ENCODE assay signal across 19 cellular contexts in the genomic region with DNA sequence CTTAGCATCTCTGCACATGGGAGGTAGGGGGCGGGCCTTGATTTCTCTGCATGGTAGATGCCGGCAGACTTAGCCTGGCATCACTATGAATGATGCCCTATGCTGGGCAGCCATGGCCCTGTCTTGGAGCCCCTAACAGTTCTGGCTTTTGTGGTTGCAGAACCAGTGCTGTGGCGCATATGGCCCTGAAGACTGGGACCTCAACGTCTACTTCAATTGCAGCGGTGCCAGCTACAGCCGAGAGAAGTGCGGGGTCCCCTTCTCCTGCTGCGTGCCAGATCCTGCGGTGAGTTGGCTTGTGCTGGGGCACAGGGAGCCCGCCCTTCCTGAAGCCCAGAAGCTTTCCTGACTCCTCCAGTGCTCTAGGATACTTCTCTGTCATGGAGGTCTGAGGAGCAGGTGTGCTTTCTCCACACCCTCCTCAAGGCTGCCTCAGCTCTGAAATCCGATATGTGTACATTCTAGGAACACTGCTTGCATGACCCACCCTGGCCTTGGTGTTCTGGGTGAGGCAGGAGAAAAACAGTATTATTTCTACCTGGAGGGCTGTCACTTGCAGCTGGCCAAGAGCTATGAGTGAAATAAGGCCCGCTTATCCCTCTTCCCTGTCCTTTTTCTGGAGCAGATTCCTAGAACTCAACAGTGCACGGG. TPM values are rescaled to one million over a fixed set of nuclear protein-coding genes. Genes with fewer than 3 reads are reported as not detected.
DNase-seq lines count a peak whose midpoint lies in the region; ATAC-seq and TF ChIP-seq lines count a peak whose summit lies in the region.
"Had no signal": no experiment of that assay in that cellular context is flagged by ENCODE, and none has a peak within 500 bp of the region (broad histone marks: within the 10 kb centered on the region; RNA-seq: fewer than 3 reads in every experiment).

No MANE protein-coding gene starts in this region.

- TF ChIP-seq CTCF in ovary (IDR thresholded peaks at IDR 0.05): no peak

- H3K36me3 ChIP-seq in aorta (ENCODE audit: control insufficient read depth in 1 of 2, insufficient read depth in 2 of 2, low read length in 1 of 2) (peaks cover 0 to 9% of the 10 kb centered on the region in 2 donors), ovary (no peaks in the 10 kb centered on the region)

- H3K9me3 Mint-ChIP-seq in stimulated activated naive CD8-positive, alpha-beta T cell treated with anti-CD3 and anti-CD28 coated beads, Interleukin-15, Interleukin-2, amounts not matched to agents 100 ng/mL and 50 ng/mL, for 24 hours: no peaks in the 10 kb centered on the region
- H3K9me3 Mint-ChIP-seq in activated CD8-positive, alpha-beta T cell treated with anti-CD3 and anti-CD28 coated beads, Interleukin-2, amount 10 ng/mL, durations not matched to agents 7 days and 5 days (ENCODE audit: insufficient read depth): no peaks in the 10 kb centered on the region
- no peaks in the 10 kb centered on the region for H3K9me3 Mint-ChIP-seq in naive B cell

- TF ChIP-seq EP300 in ovary (IDR thresholded peaks at IDR 0.05): no peak

- POLR2A ChIA-PET in activated CD8-positive, alpha-beta T cell treated with anti-CD3 and anti-CD28 coated beads, Interleukin-2, amount 10 ng/mL, durations not matched to agents 7 days and 5 days (lab: Charles Lee): interaction anchor here (0.7 to 1.7 kb wide), 6 partner anchors 13 to 68 kb away, joined by 4 to 8 read pairs (median 4); no protein-coding TSS in a partner anchor

- TF ChIP-seq POLR2A in ovary (IDR thresholded peaks at IDR 0.05): no peak

- CTCF ChIA-PET in activated CD8-positive, alpha-beta T cell treated with anti-CD3 and anti-CD28 coated beads, Interleukin-2, amount 10 ng/mL, durations not matched to agents 7 days and 5 days (lab: Charles Lee): interaction anchor here (1.0 to 22.0 kb wide), 17 partner anchors 8 to 151 kb away, joined by 3 to 1113 read pairs (median 8); partner anchors contain the start of genes PRXL2A and TSPAN14

- H3K4me3 ChIP-seq in aorta (ENCODE audit: low read length in 2 of 2) (no peak overlapping the region), ovary (no peak overlapping the region)
- H3K4me3 ChIP-seq: Peyer's patch, transverse colon had no signal

- ATAC-seq in stimulated activated naive CD8-positive, alpha-beta T cell treated with anti-CD3 and anti-CD28 coated beads, Interleukin-15, Interleukin-2, amounts not matched to agents 100 U/mL and 50 U/mL, for 24 hours: no peak
- peak; percentile 32 for ATAC-seq in activated CD8-positive, alpha-beta T cell treated with anti-CD3 and anti-CD28 coated beads, Interleukin-2, amount 10 ng/mL, durations not matched to agents 7 days and 5 days
- ATAC-seq in naive B cell (ENCODE audit: low read depth in 2 of 2): no peak
- ATAC-seq in aorta (ENCODE audit: low FRiP score): no peak

- DNase-seq in stimulated activated naive CD8-positive, alpha-beta T cell treated with anti-CD3 and anti-CD28 coated beads, Interleukin-15, Interleukin-2, amounts not matched to agents 100 U/mL and 50 U/mL, for 24 hours: no peak
- DNase-seq in activated CD8-positive, alpha-beta T cell treated with anti-CD3 and anti-CD28 coated beads, Interleukin-2, amount 10 ng/mL, durations not matched to agents 7 days and 5 days: no peak
- DNase-seq in naive B cell (no peak), aorta (peak; percentile 38 to 55), hippocampal formation (lab: John Stamatoyannopoulos, UW) (no peak), ovary (no peak)
- no peak for DNase-seq in stimulated activated CD4-positive, alpha-beta T cell treated with anti-CD3 and anti-CD28 coated beads, Interleukin-12 subunit alpha, Interleukin-12 subunit beta, amount 100 ng/mL, for 4 hours
- DNase-seq: activated CD4-positive, CD25-positive, alpha-beta regulatory T cell treated with anti-CD3 and anti-CD28 coated beads, Interleukin-2, amount 50 U/mL, for 72 hours; activated gamma-delta T cell treated with Interleukin-2 at 50 U/mL for 16 hours; cerebellar nuclear complex; islet precursor cell; NCI-H187; NCI-H774; transverse colon had no signal

- peaks cover 33% of the 10 kb centered on the region for H3K4me1 Mint-ChIP-seq in stimulated activated naive CD8-positive, alpha-beta T cell treated with anti-CD3 and anti-CD28 coated beads, Interleukin-15, Interleukin-2, amounts not matched to agents 100 ng/mL and 50 ng/mL, for 24 hours (ENCODE audit: low read depth)
- H3K4me1 Mint-ChIP-seq in activated CD8-positive, alpha-beta T cell treated with anti-CD3 and anti-CD28 coated beads, Interleukin-2, amount 10 ng/mL, durations not matched to agents 7 days and 5 days (ENCODE audit: low read depth): peaks cover 49% of the 10 kb centered on the region
- peaks cover 2 to 11% (median 9%) of the 10 kb centered on the region in 3 donors for H3K4me1 Mint-ChIP-seq in naive B cell

- H3K36me3 Mint-ChIP-seq in stimulated activated naive CD8-positive, alpha-beta T cell treated with anti-CD3 and anti-CD28 coated beads, Interleukin-15, Interleukin-2, amounts not matched to agents 100 ng/mL and 50 ng/mL, for 24 hours (ENCODE audit: low read depth): peaks cover 69% of the 10 kb centered on the region
- H3K36me3 Mint-ChIP-seq in activated CD8-positive, alpha-beta T cell treated with anti-CD3 and anti-CD28 coated beads, Interleukin-2, amount 10 ng/mL, durations not matched to agents 7 days and 5 days (ENCODE audit: low read depth): peaks cover 76% of the 10 kb centered on the region
- peaks cover 1 to 20% of the 10 kb centered on the region in 2 donors for H3K36me3 Mint-ChIP-seq in naive B cell

- H3K27me3 Mint-ChIP-seq in stimulated activated naive CD8-positive, alpha-beta T cell treated with anti-CD3 and anti-CD28 coated beads, Interleukin-15, Interleukin-2, amounts not matched to agents 100 ng/mL and 50 ng/mL, for 24 hours: no peaks in the 10 kb centered on the region
- no peaks in the 10 kb centered on the region for H3K27me3 Mint-ChIP-seq in activated CD8-positive, alpha-beta T cell treated with anti-CD3 and anti-CD28 coated beads, Interleukin-2, amount 10 ng/mL, durations not matched to agents 7 days and 5 days (ENCODE audit: low read depth)
- no peaks in the 10 kb centered on the region for H3K27me3 Mint-ChIP-seq in naive B cell

- WGBS in aorta, 2 donors: 92 to 94% methylated on average over 13 of the region's 13 CpGs
- WGBS in ovary, 3 donors: 83 to 91% (median 87%) methylated on average over 10 to 13 of the region's 13 CpGs

- H3K9me3 ChIP-seq in aorta (ENCODE audit: control insufficient read depth, low read length): no peaks in the 10 kb centered on the region
- no peaks in the 10 kb centered on the region for H3K9me3 ChIP-seq in ovary
- H3K9me3 ChIP-seq: Peyer's patch, transverse colon had no signal

- H3K4me3 Mint-ChIP-seq in stimulated activated naive CD8-positive, alpha-beta T cell treated with anti-CD3 and anti-CD28 coated beads, Interleukin-15, Interleukin-2, amounts not matched to agents 100 ng/mL and 50 ng/mL, for 24 hours: no peak overlapping the region
- H3K4me3 Mint-ChIP-seq in activated CD8-positive, alpha-beta T cell treated with anti-CD3 and anti-CD28 coated beads, Interleukin-2, amount 10 ng/mL, durations not matched to agents 7 days and 5 days: peak overlapping the region; percentile 40
- no peak overlapping the region for H3K4me3 Mint-ChIP-seq in naive B cell

- no peak overlapping the region for H3K27ac ChIP-seq in aorta (ENCODE audit: low read depth in 1 of 2, low read length in 2 of 2)
- H3K27ac ChIP-seq in ovary: no peak overlapping the region
- H3K27ac ChIP-seq: C4-2B, Peyer's patch, transverse colon had no signal

- intact Hi-C loops in aorta (cut with DNase I): no loop called here
- intact Hi-C loops in ovary (cut with DNase I): no loop called here

- peak overlapping the region; percentile 81 for H3K27ac Mint-ChIP-seq in stimulated activated naive CD8-positive, alpha-beta T cell treated with anti-CD3 and anti-CD28 coated beads, Interleukin-15, Interleukin-2, amounts not matched to agents 100 ng/mL and 50 ng/mL, for 24 hours
- peak overlapping the region; percentile 91 for H3K27ac Mint-ChIP-seq in activated CD8-positive, alpha-beta T cell treated with anti-CD3 and anti-CD28 coated beads, Interleukin-2, amount 10 ng/mL, durations not matched to agents 7 days and 5 days
- peak overlapping the region in 5 of 6 donors; percentile 25 to 54 (median 26) for H3K27ac Mint-ChIP-seq in naive B cell

- H3K27me3 ChIP-seq in aorta (ENCODE audit: control insufficient read depth in 1 of 2, insufficient read depth in 2 of 2, low read length in 1 of 2) (no peaks in the 10 kb centered on the region), ovary (no peaks in the 10 kb centered on the region)
- H3K27me3 ChIP-seq: Peyer's patch, transverse colon had no signal

- H3K4me1 ChIP-seq in aorta (ENCODE audit: control insufficient read depth in 1 of 2, insufficient read depth in 2 of 2, low read length in 2 of 2) (no peaks in the 10 kb centered on the region), ovary (ENCODE audit: insufficient read depth) (peaks cover 3% of the 10 kb centered on the region)
- H3K4me1 ChIP-seq: Peyer's patch, transverse colon had no signal

RNA-seq across cellular contexts. Expression of gene SH2D4B, which starts 25.6 kb away (rescaled TPM):
- under 1 TPM; 0.13 to 0.21 TPM for total RNA-seq in activated CD8-positive, alpha-beta T cell treated with anti-CD3 and anti-CD28 coated beads, Interleukin-2, amount 10 ng/mL, durations not matched to agents 7 days and 5 days
- polyA plus RNA-seq in naive B cell (ENCODE audit: low read depth in 6 of 6): under 1 TPM in 1 of 6 donors, not detected in 5; 0.19 TPM
- total RNA-seq in aorta: under 1 TPM; 0.27 to 0.52 TPM
- not detected for polyA plus RNA-seq in aorta
- under 1 TPM in 3 of 7 donors, not detected in 4; 0.05 to 0.53 (median 0.10) TPM for total RNA-seq in ovary
- under 1 TPM in 1 of 2 donors, not detected in 1; 0.10 TPM for polyA plus RNA-seq in ovary
- total RNA-seq: HT-29, mucosa of gallbladder, Peyer's patch had no signal

RNA-seq across cellular contexts. Expression of gene TSPAN14, which starts 58.0 kb away (rescaled TPM):
- total RNA-seq in activated CD8-positive, alpha-beta T cell treated with anti-CD3 and anti-CD28 coated beads, Interleukin-2, amount 10 ng/mL, durations not matched to agents 7 days and 5 days: 100 to 1,000 TPM; 109 to 117 TPM
- polyA plus RNA-seq in naive B cell (ENCODE audit: low read depth in 6 of 6) (10 to 100 TPM; 31.0 to 60.8 (median 38.1) TPM), aorta (10 to 100 TPM; 12.3 to 13.8 TPM), ovary (10 to 100 TPM; 35.4 to 77.1 TPM)
- total RNA-seq in aorta (10 to 100 TPM; 59.5 to 61.5 TPM), ovary (100 to 1,000 TPM in 1 of 7 donors, 10 to 100 TPM in 6; 38.5 to 103 (median 74.8) TPM)

Comparison
In these comparisons a context has a peak if more than half of its experiments do, and no peak if none do; other contexts are left out.
1. H3K27ac Mint-ChIP-seq: peak in every context shown above with its lines; median percentile 91 in activated CD8-positive, alpha-beta T cell treated with anti-CD3 and anti-CD28 coated beads, Interleukin-2, amount 10 ng/mL, durations not matched to agents 7 days and 5 days; 81 in stimulated activated naive CD8-positive, alpha-beta T cell treated with anti-CD3 and anti-CD28 coated beads, Interleukin-15, Interleukin-2, amounts not matched to agents 100 ng/mL and 50 ng/mL, for 24 hours; 26 in naive B cell.
2. DNase-seq: peak in aorta (2 of 2); none in stimulated activated naive CD8-positive, alpha-beta T cell treated with anti-CD3 and anti-CD28 coated beads, Interleukin-15, Interleukin-2, amounts not matched to agents 100 U/mL and 50 U/mL, for 24 hours (single experiment), activated CD8-positive, alpha-beta T cell treated with anti-CD3 and anti-CD28 coated beads, Interleukin-2, amount 10 ng/mL, durations not matched to agents 7 days and 5 days (single experiment), naive B cell (single experiment), hippocampal formation (0 of 2), stimulated activated CD4-positive, alpha-beta T cell treated with anti-CD3 and anti-CD28 coated beads, Interleukin-12 subunit alpha, Interleukin-12 subunit beta, amount 100 ng/mL, for 4 hours (single experiment) and ovary (0 of 5).